In genomic region chr1:28176492-28177470, GRCh38 we compare ENCODE assay signal across 9 cellular contexts. TPM values are rescaled to one million over a fixed set of nuclear protein-coding genes. Genes with fewer than 3 reads are reported as not detected.
DNase-seq lines count a peak whose midpoint lies in the region; ATAC-seq and TF ChIP-seq lines count a peak whose summit lies in the region.
"Had no signal": no experiment of that assay in that cellular context is flagged by ENCODE, and none has a peak within 500 bp of the region (broad histone marks: within the 10 kb centered on the region; RNA-seq: fewer than 3 reads in every experiment).

Gene PTAFR, minus strand, starts transcription at chr1:28176690. Its CDS starts 25,669 bp downstream, at chr1:28151021.

- no peak within 1 kb of the TSS for H3K4me2 ChIP-seq in mammary epithelial cell (ENCODE audit: insufficient read depth, low read depth, low read length)

- DNase-seq in mammary epithelial cell (no peak), DMS 273 (lab: John Stamatoyannopoulos, UW; ENCODE audit: unreplicated experiment) (no peak)
- no peak for DNase-seq in CD8-positive, alpha-beta T cell
- DNase-seq in activated naive CD4-positive, alpha-beta T cell treated with Interleukin-2 at 50 U/mL for 16 hours = no peak
- DNase-seq: NCI-H1092 had no signal

- H3K36me3 Mint-ChIP-seq in CD8-positive, alpha-beta T cell = no peaks in the 10 kb centered on the region

- H2AFZ ChIP-seq in mammary epithelial cell (ENCODE audit: low read depth, low read length) = no peak within 1 kb of the TSS

- peak; percentile 67 for TF ChIP-seq POLR2A in GM18505 (IDR thresholded peaks at IDR 0.05; ENCODE audit: borderline replicate concordance, extremely low read depth, insufficient read depth, insufficient read length)

- CTCF ChIA-PET in mammary epithelial cell (lab: Charles Lee; ENCODE audit: low non-redundant PET) = no interaction called here
- CTCF ChIA-PET in CD8-positive, alpha-beta T cell (lab: Charles Lee) = no interaction called here

- whole genome bisulfite sequencing in mammary epithelial cell (ENCODE audit: low coverage, missing lambda C conversion rate) = 69% methylated on average over 17 of the region's 18 CpGs

- H3K4me3 Mint-ChIP-seq in CD8-positive, alpha-beta T cell = no peak within 1 kb of the TSS

- H3K79me2 ChIP-seq in mammary epithelial cell (ENCODE audit: insufficient read depth, low read length) = no peaks in the 10 kb centered on the region

- H3K4me3 ChIP-seq in mammary epithelial cell (replicated peaks in 1 of 3; ENCODE audit: insufficient read depth in 1 of 3, low read depth in 2 of 3, low read length in 3 of 3) (no peak within 1 kb of the TSS), neutrophil (ENCODE audit: low read depth in 1 of 2, low read length in 1 of 2) (peak within 1 kb of the TSS; percentile 93 to 97)
- H3K4me3 ChIP-seq in CD8-positive, alpha-beta T cell (ENCODE audit: low read depth, low read length) = no peak within 1 kb of the TSS

- intact Hi-C loops in mammary epithelial cell (cut with micrococcal nuclease) = no loop called here
- intact Hi-C loops in CD8-positive, alpha-beta T cell (cut with DNase I, micrococcal nuclease) = no loop called here

- H3K36me3 ChIP-seq in mammary epithelial cell (ENCODE audit: insufficient read depth, low read length) (peaks cover 3% of the 10 kb centered on the region), neutrophil (peaks cover 20% of the 10 kb centered on the region)
- no peaks in the 10 kb centered on the region for H3K36me3 ChIP-seq in CD8-positive, alpha-beta T cell (ENCODE audit: insufficient read depth, low read length)

- peaks cover 27% of the 10 kb centered on the region for H3K4me1 Mint-ChIP-seq in CD8-positive, alpha-beta T cell (ENCODE audit: low read depth)

- in situ Hi-C loops in mammary epithelial cell (cut with MboI; ENCODE audit: low sequenced_read_pairs in 2 of 2) = no loop called here

- no peak for ATAC-seq in GM18505 (IDR thresholded peaks at IDR 0.05; ENCODE audit: unreplicated experiment)
- peak; percentile 37 for ATAC-seq in HG03460 (IDR thresholded peaks at IDR 0.05; ENCODE audit: unreplicated experiment)
- no peak for ATAC-seq in CD8-positive, alpha-beta T cell
- no peak for ATAC-seq in HG03457 (IDR thresholded peaks at IDR 0.05; ENCODE audit: unreplicated experiment)

- no peaks in the 10 kb centered on the region for H4K20me1 ChIP-seq in mammary epithelial cell (ENCODE audit: insufficient read depth, low read length)

- no peak for TF ChIP-seq CTCF in mammary epithelial cell (conservative IDR thresholded peaks at IDR 0.05 in 1 of 2, IDR thresholded peaks at IDR 0.05 in 1 of 2; ENCODE audit: extremely low read depth in 1 of 2, insufficient read depth in 1 of 2, low read depth in 1 of 2, low read length in 2 of 2)
- peak; percentile 81 for TF ChIP-seq CTCF in neutrophil (IDR thresholded peaks at IDR 0.05)
- TF ChIP-seq CTCF in CD8-positive, alpha-beta T cell (IDR thresholded peaks at IDR 0.05) = no peak

- H3K9ac ChIP-seq in mammary epithelial cell (ENCODE audit: insufficient read depth, low read length) = no peak within 1 kb of the TSS

- BruUV-seq in mammary epithelial cell (replicated peaks; lab: Mats Ljungman, UMichigan) = no TSS peak

- POLR2A ChIA-PET in CD8-positive, alpha-beta T cell (lab: Charles Lee) = interaction anchor here (0.5 to 0.6 kb wide), 2 partner anchors 14 to 67 kb away, joined by 3 read pairs; no protein-coding TSS in a partner anchor

- H3K4me1 ChIP-seq in mammary epithelial cell (ENCODE audit: insufficient read depth, low read length) = no peaks in the 10 kb centered on the region
- peaks cover 69 to 88% of the 10 kb centered on the region in 2 experiments for H3K4me1 ChIP-seq in neutrophil (ENCODE audit: control insufficient read depth in 1 of 2, insufficient read depth in 1 of 2, low read depth in 1 of 2, low read length in 1 of 2)
- H3K4me1 ChIP-seq in CD8-positive, alpha-beta T cell (ENCODE audit: insufficient read depth, low read length) = peaks cover 19% of the 10 kb centered on the region

- no peaks in the 10 kb centered on the region for H3K9me3 Mint-ChIP-seq in CD8-positive, alpha-beta T cell

- H3K27me3 Mint-ChIP-seq in CD8-positive, alpha-beta T cell (ENCODE audit: low read depth) = peaks cover 4% of the 10 kb centered on the region

- no peak within 1 kb of the TSS for H3K27ac Mint-ChIP-seq in CD8-positive, alpha-beta T cell

- H3K9me3 ChIP-seq in mammary epithelial cell (replicated peaks; ENCODE audit: insufficient read depth, low read length) (no peaks in the 10 kb centered on the region), neutrophil (no peaks in the 10 kb centered on the region)
- H3K9me3 ChIP-seq in CD8-positive, alpha-beta T cell (ENCODE audit: low read length) = no peaks in the 10 kb centered on the region

- H3K27me3 ChIP-seq in mammary epithelial cell (ENCODE audit: insufficient read depth, low read length) = no peaks in the 10 kb centered on the region
- H3K27me3 ChIP-seq in neutrophil = no peaks in the 10 kb centered on the region
- H3K27me3 ChIP-seq in CD8-positive, alpha-beta T cell (ENCODE audit: insufficient read depth, low read length) = no peaks in the 10 kb centered on the region

- H3K27ac ChIP-seq in mammary epithelial cell (ENCODE audit: insufficient read depth, low read depth, low read length) (no peak within 1 kb of the TSS), neutrophil (peak within 1 kb of the TSS; percentile 98)
- no peak within 1 kb of the TSS for H3K27ac ChIP-seq in CD8-positive, alpha-beta T cell (ENCODE audit: low read depth, low read length)

- dilution Hi-C loops in mammary epithelial cell (cut with HindIII; ENCODE audit: low sequenced_read_pairs) = no loop called here

RNA-seq across cellular contexts. Expression of gene PTAFR, which starts in this region (rescaled TPM):
- total RNA-seq in mammary epithelial cell = 10 to 100 TPM in 1 of 2 donors, 1 to 10 TPM in 1; 1.8 to 10.9 TPM
- polyA plus RNA-seq in mammary epithelial cell = 38.1 TPM
- 25.8 TPM for polyA minus RNA-seq in mammary epithelial cell
- under 1 TPM; 0.08 to 0.17 TPM for total RNA-seq in CD8-positive, alpha-beta T cell

Comparison
In these comparisons a context has a peak if more than half of its experiments do, and no peak if none do; other contexts are left out.
1. H3K4me3 ChIP-seq: peak in neutrophil (2 of 2); none in mammary epithelial cell (0 of 3) and CD8-positive, alpha-beta T cell (single experiment).